In the genomic region with DNA sequence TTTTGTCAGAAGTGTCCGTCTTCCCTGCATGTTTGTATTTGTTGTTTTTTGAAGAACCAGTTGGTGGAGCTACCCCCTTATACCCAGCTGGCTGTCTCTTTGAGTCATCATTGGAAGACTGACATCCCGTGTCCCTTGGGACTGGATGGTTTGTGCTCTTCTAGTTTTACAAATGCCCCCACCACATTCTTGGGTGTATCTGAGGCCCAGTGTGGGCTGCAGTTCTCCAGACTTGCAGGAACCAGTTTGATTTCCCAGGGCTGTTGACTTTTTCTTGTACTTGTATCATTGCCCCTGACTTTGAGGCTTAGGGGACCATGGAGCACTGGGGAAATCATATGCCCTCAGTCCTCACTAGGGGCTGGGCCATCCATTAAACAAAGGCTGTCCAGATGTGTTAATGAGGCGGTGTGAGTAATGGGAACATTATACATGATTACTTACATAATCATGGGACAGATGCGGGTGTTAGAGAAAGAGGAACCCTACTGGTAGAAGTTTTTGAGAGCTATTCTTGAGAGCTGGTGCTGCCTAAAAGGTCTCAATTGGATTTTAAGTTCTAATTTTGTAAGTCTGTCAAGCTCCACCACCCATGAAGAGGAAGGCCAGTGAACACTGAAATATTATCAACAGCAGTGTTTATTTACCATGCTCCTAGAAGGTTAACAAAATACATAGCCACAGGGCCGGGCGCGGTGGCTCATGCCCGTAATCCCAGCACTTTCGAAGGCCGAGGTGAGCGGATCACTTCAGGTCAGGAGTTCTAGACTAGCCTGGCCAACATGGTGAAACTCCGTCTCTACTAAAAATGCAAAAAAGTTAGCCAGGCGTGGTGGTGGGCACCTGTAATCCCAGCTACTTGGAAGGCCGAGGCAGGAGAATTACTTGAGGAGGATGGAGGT, we compare ENCODE assay signal across 1 cellular context.
TF ChIP-seq lines count a peak whose summit lies in the region.

No MANE protein-coding gene starts in this region.

TF ChIP-seq in GM12878, 131 proteins besides CTCF, POLR2A, EP300 and RAD21 (continued from another document and continues in another):
- TF ChIP-seq, protein P1, sequence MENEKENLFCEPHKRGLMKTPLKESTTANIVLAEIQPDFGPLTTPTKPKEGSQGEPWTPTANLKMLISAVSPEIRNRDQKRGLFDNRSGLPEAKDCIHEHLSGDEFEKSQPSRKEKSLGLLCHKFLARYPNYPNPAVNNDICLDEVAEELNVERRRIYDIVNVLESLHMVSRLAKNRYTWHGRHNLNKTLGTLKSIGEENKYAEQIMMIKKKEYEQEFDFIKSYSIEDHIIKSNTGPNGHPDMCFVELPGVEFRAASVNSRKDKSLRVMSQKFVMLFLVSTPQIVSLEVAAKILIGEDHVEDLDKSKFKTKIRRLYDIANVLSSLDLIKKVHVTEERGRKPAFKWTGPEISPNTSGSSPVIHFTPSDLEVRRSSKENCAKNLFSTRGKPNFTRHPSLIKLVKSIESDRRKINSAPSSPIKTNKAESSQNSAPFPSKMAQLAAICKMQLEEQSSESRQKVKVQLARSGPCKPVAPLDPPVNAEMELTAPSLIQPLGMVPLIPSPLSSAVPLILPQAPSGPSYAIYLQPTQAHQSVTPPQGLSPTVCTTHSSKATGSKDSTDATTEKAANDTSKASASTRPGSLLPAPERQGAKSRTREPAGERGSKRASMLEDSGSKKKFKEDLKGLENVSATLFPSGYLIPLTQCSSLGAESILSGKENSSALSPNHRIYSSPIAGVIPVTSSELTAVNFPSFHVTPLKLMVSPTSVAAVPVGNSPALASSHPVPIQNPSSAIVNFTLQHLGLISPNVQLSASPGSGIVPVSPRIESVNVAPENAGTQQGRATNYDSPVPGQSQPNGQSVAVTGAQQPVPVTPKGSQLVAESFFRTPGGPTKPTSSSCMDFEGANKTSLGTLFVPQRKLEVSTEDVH (IDR thresholded peaks at IDR 0.05; ENCODE audit: low read depth, partially characterized antibody), result no peak
- TF ChIP-seq EED (IDR thresholded peaks at IDR 0.05; ENCODE audit: low read depth) (peak; percentile 87), PAX8 (IDR thresholded peaks at IDR 0.05) (no peak), ATF7 (IDR thresholded peaks at IDR 0.05; ENCODE audit: low read depth) (peak; percentile 35), SUPT20H (IDR thresholded peaks at IDR 0.05; ENCODE audit: borderline replicate concordance, control insufficient read depth, low read depth, low read length) (no peak), EGR1 (IDR thresholded peaks at IDR 0.05; ENCODE audit: borderline replicate concordance in 1 of 2, low read depth in 2 of 2, low read length in 2 of 2) (no peak), YBX1 (IDR thresholded peaks at IDR 0.05) (no peak), YY1 (IDR thresholded peaks at IDR 0.05; ENCODE audit: low read depth, low read length) (no peak), EZH2 (IDR thresholded peaks at IDR 0.05; ENCODE audit: borderline replicate concordance, control insufficient read depth, low read depth, low read length) (no peak), ZBED1 (IDR thresholded peaks at IDR 0.05; ENCODE audit: borderline replicate concordance) (no peak), SIN3A (IDR thresholded peaks at IDR 0.05; ENCODE audit: low read depth, low read length) (0 out of 2 replicates have a peak, but pooled peaks have one; percentile 47), RCOR1 (conservative IDR thresholded peaks at IDR 0.05; ENCODE audit: low read depth, low read length) (0 out of 2 replicates have a peak, but pooled peaks have one; percentile 29), POLR2AphosphoS2 (IDR thresholded peaks at IDR 0.05; ENCODE audit: low read depth, low read length) (no peak), SMARCA5 (IDR thresholded peaks at IDR 0.05) (0 out of 2 replicates have a peak, but pooled peaks have one; percentile 9), ASH2L (IDR thresholded peaks at IDR 0.05; ENCODE audit: borderline replicate concordance, low read depth) (0 out of 2 replicates have a peak, but pooled peaks have one; percentile 19), ZNF274 (IDR thresholded peaks at IDR 0.05; ENCODE audit: insufficient read depth, insufficient read length) (no peak), NBN (IDR thresholded peaks at IDR 0.05) (no peak), CREM (IDR thresholded peaks at IDR 0.05; ENCODE audit: low read depth) (0 out of 2 replicates have a peak, but pooled peaks have one; percentile 35), RBBP5 (conservative IDR thresholded peaks at IDR 0.05) (no peak), ZNF622 (IDR thresholded peaks at IDR 0.05) (no peak), CEBPB (IDR thresholded peaks at IDR 0.05; ENCODE audit: borderline replicate concordance in 1 of 2, low read depth in 2 of 2, low read length in 2 of 2) (no peak), TAF1 (IDR thresholded peaks at IDR 0.05; ENCODE audit: borderline replicate concordance, low read depth, low read length) (no peak), HDAC2 (IDR thresholded peaks at IDR 0.05) (no peak), TARDBP (IDR thresholded peaks at IDR 0.05; ENCODE audit: borderline replicate concordance) (no peak), POU2F2 (IDR thresholded peaks at IDR 0.05; ENCODE audit: borderline replicate concordance, low read depth, low read length) (0 out of 3 replicates have a peak, but pooled peaks have one; percentile 18), NR2F1 (conservative IDR thresholded peaks at IDR 0.05) (no peak), IKZF2 (IDR thresholded peaks at IDR 0.05) (peak; percentile 89 to 91), MEF2A (IDR thresholded peaks at IDR 0.05; ENCODE audit: insufficient read depth, low read depth, low read length) (peak; percentile 15; the same call in 1 of the 2 replicates), RFX5 (IDR thresholded peaks at IDR 0.05; ENCODE audit: low read depth, low read length) (no peak), MYB (IDR thresholded peaks at IDR 0.05; ENCODE audit: borderline replicate concordance, low read depth, low read length) (no peak), ZSCAN29 (IDR thresholded peaks at IDR 0.05) (no peak), RUNX3 (IDR thresholded peaks at IDR 0.05; ENCODE audit: low read length) (peak; percentile 63), PAX5 (IDR thresholded peaks at IDR 0.05; ENCODE audit: borderline replicate concordance, low read depth, low read length) (no peak), HCFC1 (IDR thresholded peaks at IDR 0.05; ENCODE audit: low read length) (no peak)
- TF ChIP-seq, protein P2, sequence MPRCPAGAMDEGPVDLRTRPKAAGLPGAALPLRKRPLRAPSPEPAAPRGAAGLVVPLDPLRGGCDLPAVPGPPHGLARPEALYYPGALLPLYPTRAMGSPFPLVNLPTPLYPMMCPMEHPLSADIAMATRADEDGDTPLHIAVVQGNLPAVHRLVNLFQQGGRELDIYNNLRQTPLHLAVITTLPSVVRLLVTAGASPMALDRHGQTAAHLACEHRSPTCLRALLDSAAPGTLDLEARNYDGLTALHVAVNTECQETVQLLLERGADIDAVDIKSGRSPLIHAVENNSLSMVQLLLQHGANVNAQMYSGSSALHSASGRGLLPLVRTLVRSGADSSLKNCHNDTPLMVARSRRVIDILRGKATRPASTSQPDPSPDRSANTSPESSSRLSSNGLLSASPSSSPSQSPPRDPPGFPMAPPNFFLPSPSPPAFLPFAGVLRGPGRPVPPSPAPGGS (IDR thresholded peaks at IDR 0.05; ENCODE audit: borderline replicate concordance, insufficient read depth, low read depth, low read length, poor library complexity, severe bottlenecking), result peak; percentile 31
- TF ChIP-seq, protein P3, sequence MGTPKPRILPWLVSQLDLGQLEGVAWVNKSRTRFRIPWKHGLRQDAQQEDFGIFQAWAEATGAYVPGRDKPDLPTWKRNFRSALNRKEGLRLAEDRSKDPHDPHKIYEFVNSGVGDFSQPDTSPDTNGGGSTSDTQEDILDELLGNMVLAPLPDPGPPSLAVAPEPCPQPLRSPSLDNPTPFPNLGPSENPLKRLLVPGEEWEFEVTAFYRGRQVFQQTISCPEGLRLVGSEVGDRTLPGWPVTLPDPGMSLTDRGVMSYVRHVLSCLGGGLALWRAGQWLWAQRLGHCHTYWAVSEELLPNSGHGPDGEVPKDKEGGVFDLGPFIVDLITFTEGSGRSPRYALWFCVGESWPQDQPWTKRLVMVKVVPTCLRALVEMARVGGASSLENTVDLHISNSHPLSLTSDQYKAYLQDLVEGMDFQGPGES (IDR thresholded peaks at IDR 0.05), result no peak
- TF ChIP-seq, protein P4, sequence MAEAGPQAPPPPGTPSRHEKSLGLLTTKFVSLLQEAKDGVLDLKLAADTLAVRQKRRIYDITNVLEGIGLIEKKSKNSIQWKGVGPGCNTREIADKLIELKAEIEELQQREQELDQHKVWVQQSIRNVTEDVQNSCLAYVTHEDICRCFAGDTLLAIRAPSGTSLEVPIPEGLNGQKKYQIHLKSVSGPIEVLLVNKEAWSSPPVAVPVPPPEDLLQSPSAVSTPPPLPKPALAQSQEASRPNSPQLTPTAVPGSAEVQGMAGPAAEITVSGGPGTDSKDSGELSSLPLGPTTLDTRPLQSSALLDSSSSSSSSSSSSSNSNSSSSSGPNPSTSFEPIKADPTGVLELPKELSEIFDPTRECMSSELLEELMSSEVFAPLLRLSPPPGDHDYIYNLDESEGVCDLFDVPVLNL (IDR thresholded peaks at IDR 0.05; ENCODE audit: low read depth, low read length), result no peak
- TF ChIP-seq, protein P5, sequence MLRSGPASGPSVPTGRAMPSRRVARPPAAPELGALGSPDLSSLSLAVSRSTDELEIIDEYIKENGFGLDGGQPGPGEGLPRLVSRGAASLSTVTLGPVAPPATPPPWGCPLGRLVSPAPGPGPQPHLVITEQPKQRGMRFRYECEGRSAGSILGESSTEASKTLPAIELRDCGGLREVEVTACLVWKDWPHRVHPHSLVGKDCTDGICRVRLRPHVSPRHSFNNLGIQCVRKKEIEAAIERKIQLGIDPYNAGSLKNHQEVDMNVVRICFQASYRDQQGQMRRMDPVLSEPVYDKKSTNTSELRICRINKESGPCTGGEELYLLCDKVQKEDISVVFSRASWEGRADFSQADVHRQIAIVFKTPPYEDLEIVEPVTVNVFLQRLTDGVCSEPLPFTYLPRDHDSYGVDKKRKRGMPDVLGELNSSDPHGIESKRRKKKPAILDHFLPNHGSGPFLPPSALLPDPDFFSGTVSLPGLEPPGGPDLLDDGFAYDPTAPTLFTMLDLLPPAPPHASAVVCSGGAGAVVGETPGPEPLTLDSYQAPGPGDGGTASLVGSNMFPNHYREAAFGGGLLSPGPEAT (IDR thresholded peaks at IDR 0.05; ENCODE audit: low read depth), result no peak; the same call in 1 of the 2 replicates
- TF ChIP-seq, protein P6, sequence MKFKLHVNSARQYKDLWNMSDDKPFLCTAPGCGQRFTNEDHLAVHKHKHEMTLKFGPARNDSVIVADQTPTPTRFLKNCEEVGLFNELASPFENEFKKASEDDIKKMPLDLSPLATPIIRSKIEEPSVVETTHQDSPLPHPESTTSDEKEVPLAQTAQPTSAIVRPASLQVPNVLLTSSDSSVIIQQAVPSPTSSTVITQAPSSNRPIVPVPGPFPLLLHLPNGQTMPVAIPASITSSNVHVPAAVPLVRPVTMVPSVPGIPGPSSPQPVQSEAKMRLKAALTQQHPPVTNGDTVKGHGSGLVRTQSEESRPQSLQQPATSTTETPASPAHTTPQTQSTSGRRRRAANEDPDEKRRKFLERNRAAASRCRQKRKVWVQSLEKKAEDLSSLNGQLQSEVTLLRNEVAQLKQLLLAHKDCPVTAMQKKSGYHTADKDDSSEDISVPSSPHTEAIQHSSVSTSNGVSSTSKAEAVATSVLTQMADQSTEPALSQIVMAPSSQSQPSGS (IDR thresholded peaks at IDR 0.05; ENCODE audit: low read length), result 0 out of 2 replicates have a peak, but pooled peaks have one; percentile 12
- TF ChIP-seq, protein P7, sequence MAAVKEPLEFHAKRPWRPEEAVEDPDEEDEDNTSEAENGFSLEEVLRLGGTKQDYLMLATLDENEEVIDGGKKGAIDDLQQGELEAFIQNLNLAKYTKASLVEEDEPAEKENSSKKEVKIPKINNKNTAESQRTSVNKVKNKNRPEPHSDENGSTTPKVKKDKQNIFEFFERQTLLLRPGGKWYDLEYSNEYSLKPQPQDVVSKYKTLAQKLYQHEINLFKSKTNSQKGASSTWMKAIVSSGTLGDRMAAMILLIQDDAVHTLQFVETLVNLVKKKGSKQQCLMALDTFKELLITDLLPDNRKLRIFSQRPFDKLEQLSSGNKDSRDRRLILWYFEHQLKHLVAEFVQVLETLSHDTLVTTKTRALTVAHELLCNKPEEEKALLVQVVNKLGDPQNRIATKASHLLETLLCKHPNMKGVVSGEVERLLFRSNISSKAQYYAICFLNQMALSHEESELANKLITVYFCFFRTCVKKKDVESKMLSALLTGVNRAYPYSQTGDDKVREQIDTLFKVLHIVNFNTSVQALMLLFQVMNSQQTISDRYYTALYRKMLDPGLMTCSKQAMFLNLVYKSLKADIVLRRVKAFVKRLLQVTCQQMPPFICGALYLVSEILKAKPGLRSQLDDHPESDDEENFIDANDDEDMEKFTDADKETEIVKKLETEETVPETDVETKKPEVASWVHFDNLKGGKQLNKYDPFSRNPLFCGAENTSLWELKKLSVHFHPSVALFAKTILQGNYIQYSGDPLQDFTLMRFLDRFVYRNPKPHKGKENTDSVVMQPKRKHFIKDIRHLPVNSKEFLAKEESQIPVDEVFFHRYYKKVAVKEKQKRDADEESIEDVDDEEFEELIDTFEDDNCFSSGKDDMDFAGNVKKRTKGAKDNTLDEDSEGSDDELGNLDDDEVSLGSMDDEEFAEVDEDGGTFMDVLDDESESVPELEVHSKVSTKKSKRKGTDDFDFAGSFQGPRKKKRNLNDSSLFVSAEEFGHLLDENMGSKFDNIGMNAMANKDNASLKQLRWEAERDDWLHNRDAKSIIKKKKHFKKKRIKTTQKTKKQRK (IDR thresholded peaks at IDR 0.05; ENCODE audit: low read depth, low read length), result no peak
- TF ChIP-seq, protein P8, sequence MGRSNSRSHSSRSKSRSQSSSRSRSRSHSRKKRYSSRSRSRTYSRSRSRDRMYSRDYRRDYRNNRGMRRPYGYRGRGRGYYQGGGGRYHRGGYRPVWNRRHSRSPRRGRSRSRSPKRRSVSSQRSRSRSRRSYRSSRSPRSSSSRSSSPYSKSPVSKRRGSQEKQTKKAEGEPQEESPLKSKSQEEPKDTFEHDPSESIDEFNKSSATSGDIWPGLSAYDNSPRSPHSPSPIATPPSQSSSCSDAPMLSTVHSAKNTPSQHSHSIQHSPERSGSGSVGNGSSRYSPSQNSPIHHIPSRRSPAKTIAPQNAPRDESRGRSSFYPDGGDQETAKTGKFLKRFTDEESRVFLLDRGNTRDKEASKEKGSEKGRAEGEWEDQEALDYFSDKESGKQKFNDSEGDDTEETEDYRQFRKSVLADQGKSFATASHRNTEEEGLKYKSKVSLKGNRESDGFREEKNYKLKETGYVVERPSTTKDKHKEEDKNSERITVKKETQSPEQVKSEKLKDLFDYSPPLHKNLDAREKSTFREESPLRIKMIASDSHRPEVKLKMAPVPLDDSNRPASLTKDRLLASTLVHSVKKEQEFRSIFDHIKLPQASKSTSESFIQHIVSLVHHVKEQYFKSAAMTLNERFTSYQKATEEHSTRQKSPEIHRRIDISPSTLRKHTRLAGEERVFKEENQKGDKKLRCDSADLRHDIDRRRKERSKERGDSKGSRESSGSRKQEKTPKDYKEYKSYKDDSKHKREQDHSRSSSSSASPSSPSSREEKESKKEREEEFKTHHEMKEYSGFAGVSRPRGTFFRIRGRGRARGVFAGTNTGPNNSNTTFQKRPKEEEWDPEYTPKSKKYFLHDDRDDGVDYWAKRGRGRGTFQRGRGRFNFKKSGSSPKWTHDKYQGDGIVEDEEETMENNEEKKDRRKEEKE (IDR thresholded peaks at IDR 0.05), result no peak
